Comparison of ENCODE assay signal across 13 cellular contexts in genomic region chr10:46907186-46907585, GRCh38. TPM values are rescaled to one million over a fixed set of nuclear protein-coding genes. Genes with fewer than 3 reads are reported as not detected.
DNase-seq lines count a peak whose midpoint lies in the region; ATAC-seq, FAIRE-seq and TF ChIP-seq lines count a peak whose summit lies in the region.
"Not testable (repeated sequence)": the region's sequence is repeated elsewhere in the genome, so short reads cannot be mapped to it uniquely, and the experiment has no call there.
"Had no signal": no experiment of that assay in that cellular context is flagged by ENCODE, and none has a peak within 500 bp of the region (broad histone marks: within the 10 kb centered on the region; RNA-seq: fewer than 3 reads in every experiment).

No MANE protein-coding gene starts in this region.

- H3K9me3 ChIP-seq in DND-41 (ENCODE audit: insufficient read depth, low read length, severe bottlenecking); PC-3 (ENCODE audit: low read length); GM12878 (replicated peaks; ENCODE audit: control insufficient read depth, insufficient read depth, low read length); left lung: not testable (repeated sequence)

- FAIRE-seq in GM12878 (lab: Jason Lieb, UNC), result not testable (repeated sequence)

- not testable (repeated sequence) for H2AFZ ChIP-seq in DND-41 (ENCODE audit: low read depth, low read length); PC-3 (ENCODE audit: low read length); GM12878 (ENCODE audit: control insufficient read depth, low read depth, low read length)

- TF ChIP-seq EP300 in GM12878 (IDR thresholded peaks at IDR 0.05; ENCODE audit: borderline replicate concordance in 1 of 2, control insufficient read depth in 1 of 2, low read depth in 2 of 2, low read length in 2 of 2), result not testable (repeated sequence)

- DNase-seq in DND-41; PC-3; activated CD4-positive, alpha-beta T cell treated with anti-CD3 and anti-CD28 coated beads for 36 hours; activated T-cell treated with anti-CD3 and anti-CD28 coated beads, Interleukin-2, amount 50 U/mL, for 72 hours; GM12878 (ENCODE audit: low read depth, low spot score); left lung; stimulated activated naive CD8-positive, alpha-beta T cell treated with anti-CD3 and anti-CD28 coated beads, Interleukin-15, amount 100 ng/mL, for 72 hours: not testable (repeated sequence)

- POLR2A ChIA-PET in PC-3 (lab: Charles Lee; ENCODE audit: unreplicated experiment); activated CD4-positive, alpha-beta T cell treated with anti-CD3 and anti-CD28 coated beads for 36 hours (lab: Charles Lee); GM12878 (lab: Charles Lee): not testable (repeated sequence)

- H4K20me1 ChIP-seq in DND-41 (ENCODE audit: insufficient read depth, low read length); PC-3 (ENCODE audit: low read length); GM12878 (ENCODE audit: control insufficient read depth, insufficient read depth): not testable (repeated sequence)

- RAD21 ChIA-PET in GM12878 (lab: Charles Lee; ENCODE audit: unreplicated experiment), result not testable (repeated sequence)

- H3K9ac ChIP-seq in DND-41 (ENCODE audit: low read depth, low read length); PC-3 (ENCODE audit: low read length); GM12878 (ENCODE audit: control insufficient read depth, insufficient read depth, low read length): not testable (repeated sequence)

- not testable (repeated sequence) for H3K27ac Mint-ChIP-seq in activated CD4-positive, alpha-beta T cell treated with anti-CD3 and anti-CD28 coated beads for 36 hours; activated T-cell treated with anti-CD3 and anti-CD28 coated beads, Interleukin-2, amount 50 U/mL, for 72 hours; stimulated activated naive CD8-positive, alpha-beta T cell treated with anti-CD3 and anti-CD28 coated beads, Interleukin-15, amount 100 ng/mL, for 72 hours

- H3K9me2 ChIP-seq in PC-3 (replicated peaks; ENCODE audit: low read length), result not testable (repeated sequence)

- H3K9me3 Mint-ChIP-seq in activated CD4-positive, alpha-beta T cell treated with anti-CD3 and anti-CD28 coated beads for 36 hours (ENCODE audit: low read depth); activated T-cell treated with anti-CD3 and anti-CD28 coated beads, Interleukin-2, amount 50 U/mL, for 72 hours; stimulated activated naive CD8-positive, alpha-beta T cell treated with anti-CD3 and anti-CD28 coated beads, Interleukin-15, amount 100 ng/mL, for 72 hours: not testable (repeated sequence)

- not testable (repeated sequence) for H3K36me3 Mint-ChIP-seq in activated CD4-positive, alpha-beta T cell treated with anti-CD3 and anti-CD28 coated beads for 36 hours (ENCODE audit: low read depth); activated T-cell treated with anti-CD3 and anti-CD28 coated beads, Interleukin-2, amount 50 U/mL, for 72 hours (ENCODE audit: insufficient read depth in 2 of 2)

- ATAC-seq in DND-41 (ENCODE audit: insufficient read depth, low read depth) (peak; percentile 58), PC-3 (peak; percentile 48), GM12878 (peak; percentile 49), left lung (peak; percentile 7)
- ATAC-seq in activated CD4-positive, alpha-beta T cell treated with anti-CD3 and anti-CD28 coated beads for 36 hours, result peak; percentile 60
- ATAC-seq in activated T-cell treated with anti-CD3 and anti-CD28 coated beads, Interleukin-2, amount 50 U/mL, for 72 hours (replicated peaks in 1 of 2), result peak; percentile 73 to 74
- ATAC-seq in stimulated activated naive CD8-positive, alpha-beta T cell treated with anti-CD3 and anti-CD28 coated beads, Interleukin-15, amount 100 ng/mL, for 72 hours, result peak; percentile 52

- not testable (repeated sequence) for H3K4me1 ChIP-seq in DND-41 (ENCODE audit: insufficient read depth, low read length); PC-3 (ENCODE audit: insufficient read depth, low read length); GM12878 (ENCODE audit: control insufficient read depth, insufficient read depth, low read length); left lung

- H3K4me1 Mint-ChIP-seq in activated CD4-positive, alpha-beta T cell treated with anti-CD3 and anti-CD28 coated beads for 36 hours; activated T-cell treated with anti-CD3 and anti-CD28 coated beads, Interleukin-2, amount 50 U/mL, for 72 hours (ENCODE audit: low read depth); stimulated activated naive CD8-positive, alpha-beta T cell treated with anti-CD3 and anti-CD28 coated beads, Interleukin-15, amount 100 ng/mL, for 72 hours: not testable (repeated sequence)

- not testable (repeated sequence) for BruUV-seq in PC-3 (replicated peaks; lab: Mats Ljungman, UMichigan); GM12878 (replicated peaks; lab: Mats Ljungman, UMichigan)

- not testable (repeated sequence) for H3K79me2 ChIP-seq in DND-41 (ENCODE audit: insufficient read depth, low read length); PC-3 (ENCODE audit: low read length); GM12878 (ENCODE audit: control insufficient read depth, insufficient read depth, low read length)

- H3K27ac ChIP-seq in DND-41 (ENCODE audit: low read length); PC-3 (ENCODE audit: low read length); GM12878 (ENCODE audit: control insufficient read depth, insufficient read depth); left lung: not testable (repeated sequence)

- TF ChIP-seq POLR2A in GM12878 (IDR thresholded peaks at IDR 0.05; ENCODE audit: low read depth, low read length), result not testable (repeated sequence)

- not testable (repeated sequence) for H3K27me3 Mint-ChIP-seq in activated CD4-positive, alpha-beta T cell treated with anti-CD3 and anti-CD28 coated beads for 36 hours; activated T-cell treated with anti-CD3 and anti-CD28 coated beads, Interleukin-2, amount 50 U/mL, for 72 hours (ENCODE audit: low read depth); stimulated activated naive CD8-positive, alpha-beta T cell treated with anti-CD3 and anti-CD28 coated beads, Interleukin-15, amount 100 ng/mL, for 72 hours

- in situ Hi-C loops in GM12878 (cut with MboI), result not testable (repeated sequence)

- SMC1A ChIA-PET in GM12878 (lab: Charles Lee; ENCODE audit: uncharacterized antibody, unreplicated experiment), result not testable (repeated sequence)

- CTCF ChIA-PET in PC-3 (lab: Charles Lee); activated CD4-positive, alpha-beta T cell treated with anti-CD3 and anti-CD28 coated beads for 36 hours (lab: Charles Lee); GM12878 (lab: Yijun Ruan, JAX): not testable (repeated sequence)

- H3F3A ChIP-seq in PC-3 (ENCODE audit: low read length, unreplicated experiment), result not testable (repeated sequence)

- intact Hi-C loops in PC-3 (cut with micrococcal nuclease); activated CD4-positive, alpha-beta T cell treated with anti-CD3 and anti-CD28 coated beads for 36 hours (cut with DNase I, micrococcal nuclease); GM12878 (cut with micrococcal nuclease; ENCODE audit: unreplicated experiment); left lung (cut with DNase I): not testable (repeated sequence)

- H3K36me3 ChIP-seq in DND-41 (ENCODE audit: insufficient read depth, low read length); PC-3 (ENCODE audit: low read depth, low read length); GM12878 (ENCODE audit: control insufficient read depth in 2 of 2, insufficient read depth in 2 of 2, low read length in 1 of 2); left lung: not testable (repeated sequence)

- WGBS in GM12878 (ENCODE audit: insufficient coverage, insufficient replicate concordance, low lambda C conversion rate, missing lambda C conversion rate), result no CpG with 5 or more reads among the region's 4 CpGs

- H3K4me3 ChIP-seq in DND-41 (ENCODE audit: low read depth in 1 of 2, low read length in 2 of 2); PC-3 (ENCODE audit: low read length); GM12878; left lung: not testable (repeated sequence)

- TF ChIP-seq CTCF in DND-41 (IDR thresholded peaks at IDR 0.05; ENCODE audit: borderline replicate concordance, extremely low read depth, low read length, poor library complexity, severe bottlenecking); PC-3 (conservative IDR thresholded peaks at IDR 0.05; ENCODE audit: low read depth, low read length); GM12878 (IDR thresholded peaks at IDR 0.05 in 2 of 3, conservative IDR thresholded peaks at IDR 0.05 in 1 of 3; ENCODE audit: control insufficient read depth in 2 of 3, extremely low read depth in 1 of 3, insufficient read depth in 1 of 3, low read depth in 3 of 3, low read length in 3 of 3); left lung (IDR thresholded peaks at IDR 0.05): not testable (repeated sequence)

- H3K27me3 ChIP-seq in DND-41 (ENCODE audit: insufficient read depth, low read length, poor library complexity); PC-3 (ENCODE audit: low read length); GM12878 (replicated peaks in 1 of 2; ENCODE audit: control insufficient read depth in 2 of 2, insufficient read depth in 2 of 2, low read length in 1 of 2); left lung: not testable (repeated sequence)

- not testable (repeated sequence) for H3K4me3 Mint-ChIP-seq in activated CD4-positive, alpha-beta T cell treated with anti-CD3 and anti-CD28 coated beads for 36 hours; activated T-cell treated with anti-CD3 and anti-CD28 coated beads, Interleukin-2, amount 50 U/mL, for 72 hours; stimulated activated naive CD8-positive, alpha-beta T cell treated with anti-CD3 and anti-CD28 coated beads, Interleukin-15, amount 100 ng/mL, for 72 hours

- not testable (repeated sequence) for TF ChIP-seq RAD21 in GM12878 (IDR thresholded peaks at IDR 0.05; ENCODE audit: insufficient read depth, low read depth, low read length)

- not testable (repeated sequence) for H3K4me2 ChIP-seq in DND-41 (ENCODE audit: insufficient read depth, low read length); PC-3 (ENCODE audit: low read length); GM12878 (ENCODE audit: control insufficient read depth, insufficient read depth)

RNA-seq across cellular contexts. Expression of gene PTPN20, which starts 4.0 kb away (rescaled TPM):
- total RNA-seq in PC-3 (2014; rRNA removed) (3.6 and 3.9 TPM in 2 replicates), GM12878 (2014; rRNA removed) (0.05 TPM in 1 of 2 replicates, not detected in the other), GM12878 (2014; rRNA removed; fragmentation: Illumina TruSeq; extraction: Trizol) (not detected in 2 replicates), GM12878 (2021) (0.26 TPM in 1 of 2 replicates, not detected in the other), left lung (1 to 10 TPM; 4.8 to 7.1 TPM)
- total RNA-seq in activated CD4-positive, alpha-beta T cell treated with anti-CD3 and anti-CD28 coated beads for 36 hours, result 1 to 10 TPM; 1.3 to 2.0 TPM
- total RNA-seq in activated T-cell treated with anti-CD3 and anti-CD28 coated beads, Interleukin-2, amount 50 U/mL, for 72 hours, result 1 to 10 TPM in 1 of 2 donors, under 1 TPM in 1; 0.99 to 1.1 TPM
- total RNA-seq in GM12878 (2013; cell fraction: nucleolus; rRNA removed), result 3.9 and 4.8 TPM in 2 replicates
- polyA plus RNA-seq in GM12878 (2011; ENCODE audit: low read depth), result not detected
- polyA plus RNA-seq in GM12878 (2011; rRNA removed) (3.4 and 3.9 TPM in 2 replicates), GM12878 (2014; fragmentation: Illumina TruSeq; extraction: Trizol) (not detected in 2 replicates), GM12878 (2014; fragmentation: Nextera tagmentation; extraction: Ambion mirVana) (under 1 TPM; 0.07 to 0.08 TPM), GM12878 (2014; rRNA removed) (0.04 TPM in 1 of 2 replicates, not detected in the other), GM12878 (2016; fragmentation: Nextera tagmentation; extraction: Ambion mirVana) (under 1 TPM in 1 of 2 experiments, not detected in 1; 0.12 TPM)
- polyA plus RNA-seq in GM12878 (2011; cell fraction: cytosol; rRNA removed), result 0.87 and 0.95 TPM in 2 replicates
- polyA plus RNA-seq in GM12878 (2011; cell fraction: nucleus; rRNA removed), result 5.5 and 9.3 TPM in 2 replicates
- 0.07 TPM in 1 of 2 replicates, not detected in the other for polyA plus RNA-seq in GM12878 (2012)
- 7.6 and 8.9 TPM in 2 replicates for polyA minus RNA-seq in GM12878 (2011; rRNA and poly(A)+ RNA removed)
- polyA minus RNA-seq in GM12878 (2011; cell fraction: cytosol; rRNA and poly(A)+ RNA removed), result 1.5 and 3.3 TPM in 2 replicates
- polyA minus RNA-seq in GM12878 (2011; cell fraction: nucleus; rRNA and poly(A)+ RNA removed), result 8.1 and 11.5 TPM in 2 replicates
- total RNA-seq: Caco-2; CD4-positive, CD25-positive, alpha-beta regulatory T cell; GM23338; H4; H9 had no signal
- polyA plus RNA-seq: AG04450 had no signal

Comparison
In these comparisons a context has a peak if more than half of its experiments do, and no peak if none do; other contexts are left out.
1. ATAC-seq: peak in every context shown above with its lines; median percentile 74 in activated T-cell treated with anti-CD3 and anti-CD28 coated beads, Interleukin-2, amount 50 U/mL, for 72 hours; 60 in activated CD4-positive, alpha-beta T cell treated with anti-CD3 and anti-CD28 coated beads for 36 hours; 58 in DND-41; 52 in stimulated activated naive CD8-positive, alpha-beta T cell treated with anti-CD3 and anti-CD28 coated beads, Interleukin-15, amount 100 ng/mL, for 72 hours; 49 in GM12878; 48 in PC-3; 7 in left lung.